In the genomic region with DNA sequence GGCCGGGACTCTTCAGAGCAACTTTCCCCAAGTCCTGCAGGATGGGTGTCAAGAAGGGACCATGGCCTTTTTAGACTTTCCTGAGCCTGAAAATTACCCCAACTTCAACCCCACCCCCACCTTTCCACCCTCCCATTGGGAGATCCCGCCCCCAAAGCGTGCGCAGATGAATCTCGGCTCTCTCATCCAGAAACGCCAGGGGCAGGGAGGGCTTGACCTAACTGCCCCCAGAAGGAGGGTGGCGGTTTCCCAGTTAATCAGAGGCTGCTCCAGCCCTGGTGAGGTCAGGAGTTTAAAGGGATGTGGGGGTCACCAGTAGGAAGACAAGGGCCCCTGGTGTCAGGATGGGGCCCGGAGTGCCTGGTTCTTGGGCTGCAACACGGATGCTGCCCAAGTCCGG, we compare ENCODE assay signal across 2 cellular contexts.
TF ChIP-seq lines count a peak whose summit lies in the region.

No MANE protein-coding gene starts in this region.

TF ChIP-seq in A549, 52 proteins besides CTCF, POLR2A, EP300 and RAD21:
- TF ChIP-seq USF2 (IDR thresholded peaks at IDR 0.05), result no peak
- TF ChIP-seq HOXB13 (CRISPR knock-in tag; IDR thresholded peaks at IDR 0.05; ENCODE audit: low read depth), result no peak
- no peak for TF ChIP-seq RARB (CRISPR knock-in tag; IDR thresholded peaks at IDR 0.05)
- no peak for TF ChIP-seq NR3C1 (IDR thresholded peaks at IDR 0.05)
- no peak for TF ChIP-seq HOXB5 (CRISPR knock-in tag; IDR thresholded peaks at IDR 0.05)
- TF ChIP-seq ZC3H11A (IDR thresholded peaks at IDR 0.05), result no peak
- no peak for TF ChIP-seq KDM5A (IDR thresholded peaks at IDR 0.05)
- no peak for TF ChIP-seq HES2 (IDR thresholded peaks at IDR 0.05)
TF ChIP-seq in A549: peak in this region for 0.

TF ChIP-seq in GM23338, 12 proteins besides CTCF, POLR2A, EP300 and RAD21:
- TF ChIP-seq, protein P1, sequence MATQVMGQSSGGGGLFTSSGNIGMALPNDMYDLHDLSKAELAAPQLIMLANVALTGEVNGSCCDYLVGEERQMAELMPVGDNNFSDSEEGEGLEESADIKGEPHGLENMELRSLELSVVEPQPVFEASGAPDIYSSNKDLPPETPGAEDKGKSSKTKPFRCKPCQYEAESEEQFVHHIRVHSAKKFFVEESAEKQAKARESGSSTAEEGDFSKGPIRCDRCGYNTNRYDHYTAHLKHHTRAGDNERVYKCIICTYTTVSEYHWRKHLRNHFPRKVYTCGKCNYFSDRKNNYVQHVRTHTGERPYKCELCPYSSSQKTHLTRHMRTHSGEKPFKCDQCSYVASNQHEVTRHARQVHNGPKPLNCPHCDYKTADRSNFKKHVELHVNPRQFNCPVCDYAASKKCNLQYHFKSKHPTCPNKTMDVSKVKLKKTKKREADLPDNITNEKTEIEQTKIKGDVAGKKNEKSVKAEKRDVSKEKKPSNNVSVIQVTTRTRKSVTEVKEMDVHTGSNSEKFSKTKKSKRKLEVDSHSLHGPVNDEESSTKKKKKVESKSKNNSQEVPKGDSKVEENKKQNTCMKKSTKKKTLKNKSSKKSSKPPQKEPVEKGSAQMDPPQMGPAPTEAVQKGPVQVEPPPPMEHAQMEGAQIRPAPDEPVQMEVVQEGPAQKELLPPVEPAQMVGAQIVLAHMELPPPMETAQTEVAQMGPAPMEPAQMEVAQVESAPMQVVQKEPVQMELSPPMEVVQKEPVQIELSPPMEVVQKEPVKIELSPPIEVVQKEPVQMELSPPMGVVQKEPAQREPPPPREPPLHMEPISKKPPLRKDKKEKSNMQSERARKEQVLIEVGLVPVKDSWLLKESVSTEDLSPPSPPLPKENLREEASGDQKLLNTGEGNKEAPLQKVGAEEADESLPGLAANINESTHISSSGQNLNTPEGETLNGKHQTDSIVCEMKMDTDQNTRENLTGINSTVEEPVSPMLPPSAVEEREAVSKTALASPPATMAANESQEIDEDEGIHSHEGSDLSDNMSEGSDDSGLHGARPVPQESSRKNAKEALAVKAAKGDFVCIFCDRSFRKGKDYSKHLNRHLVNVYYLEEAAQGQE (IDR thresholded peaks at IDR 0.05; ENCODE audit: unreplicated experiment), result no peak
- TF ChIP-seq, protein P2, sequence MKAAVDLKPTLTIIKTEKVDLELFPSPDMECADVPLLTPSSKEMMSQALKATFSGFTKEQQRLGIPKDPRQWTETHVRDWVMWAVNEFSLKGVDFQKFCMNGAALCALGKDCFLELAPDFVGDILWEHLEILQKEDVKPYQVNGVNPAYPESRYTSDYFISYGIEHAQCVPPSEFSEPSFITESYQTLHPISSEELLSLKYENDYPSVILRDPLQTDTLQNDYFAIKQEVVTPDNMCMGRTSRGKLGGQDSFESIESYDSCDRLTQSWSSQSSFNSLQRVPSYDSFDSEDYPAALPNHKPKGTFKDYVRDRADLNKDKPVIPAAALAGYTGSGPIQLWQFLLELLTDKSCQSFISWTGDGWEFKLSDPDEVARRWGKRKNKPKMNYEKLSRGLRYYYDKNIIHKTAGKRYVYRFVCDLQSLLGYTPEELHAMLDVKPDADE (IDR thresholded peaks at IDR 0.05), result no peak
- no peak for TF ChIP-seq CREB1 (CRISPR knock-in tag; IDR thresholded peaks at IDR 0.05; ENCODE audit: low read depth)
- TF ChIP-seq NANOG (IDR thresholded peaks at IDR 0.05; ENCODE audit: borderline replicate concordance), result no peak
- no peak for TF ChIP-seq POLR2AphosphoS5 (IDR thresholded peaks at IDR 0.05; ENCODE audit: low read depth)
- no peak for TF ChIP-seq EZH2 (IDR thresholded peaks at IDR 0.05; ENCODE audit: low read depth, unreplicated experiment)
- no peak for TF ChIP-seq ZNF331 (CRISPR knock-in tag; IDR thresholded peaks at IDR 0.05; ENCODE audit: low read depth)
- no peak for TF ChIP-seq ZNF462 (CRISPR knock-in tag; IDR thresholded peaks at IDR 0.05)
- TF ChIP-seq EZH2phosphoT487 (IDR thresholded peaks at IDR 0.05; ENCODE audit: unreplicated experiment), result no peak
- TF ChIP-seq JUNB (IDR thresholded peaks at IDR 0.05; ENCODE audit: unreplicated experiment), result no peak
- TF ChIP-seq ZNF114 (CRISPR knock-in tag; IDR thresholded peaks at IDR 0.05), result no peak
- TF ChIP-seq STAT1 (IDR thresholded peaks at IDR 0.05; ENCODE audit: unreplicated experiment), result no peak
TF ChIP-seq in GM23338: peak in this region for 0.
